Comparison of ENCODE assay signal across 16 cellular contexts in the genomic region with DNA sequence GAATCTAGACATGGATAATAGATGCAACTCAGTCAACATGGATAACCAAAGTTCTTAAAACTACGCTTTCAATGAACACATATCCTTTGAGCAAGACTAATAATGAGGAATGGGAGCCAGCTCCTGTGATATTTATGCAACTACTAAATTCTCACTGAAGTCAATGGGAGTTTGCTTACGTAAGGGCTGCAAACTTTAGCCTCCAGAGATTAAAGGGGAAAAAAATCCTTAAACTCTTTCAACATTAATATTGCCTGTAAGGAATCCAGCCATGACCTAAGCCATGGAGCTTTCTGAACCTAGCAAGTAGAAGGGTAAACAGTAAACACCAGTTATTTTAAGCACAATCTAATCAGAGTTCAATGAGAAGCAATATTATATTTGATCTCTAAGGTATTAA.
DNase-seq lines count a peak whose midpoint lies in the region; ATAC-seq and TF ChIP-seq lines count a peak whose summit lies in the region.
"Had no signal": no experiment of that assay in that cellular context is flagged by ENCODE, and none has a peak within 500 bp of the region (broad histone marks: within the 10 kb centered on the region; RNA-seq: fewer than 3 reads in every experiment).

No MANE protein-coding gene starts in this region.

- ATAC-seq in HG03378 (IDR thresholded peaks at IDR 0.05; ENCODE audit: unreplicated experiment), result no peak
- ATAC-seq in HG03565 (IDR thresholded peaks at IDR 0.05; ENCODE audit: unreplicated experiment), result no peak
- ATAC-seq: CD8-positive, alpha-beta T cell had no signal

- H2AFZ ChIP-seq in smooth muscle cell (ENCODE audit: low read depth), result no peak overlapping the region

- H3K27me3 ChIP-seq in smooth muscle cell (ENCODE audit: low read depth), result no peaks in the 10 kb centered on the region
- H3K27me3 ChIP-seq: BLaER1 treated with 17β-estradiol and CSF1 and Interleukin-3, amounts not matched to agents 10 nM and 100 nM had no signal

- no peaks in the 10 kb centered on the region for H3K36me3 ChIP-seq in smooth muscle cell (ENCODE audit: low read depth)
- H3K36me3 ChIP-seq: BLaER1 treated with 17β-estradiol and CSF1 and Interleukin-3, amounts not matched to agents 10 nM and 100 nM had no signal

- H3K4me3 ChIP-seq in fibroblast of villous mesenchyme (ENCODE audit: low read depth, low read length) (no peak overlapping the region), smooth muscle cell (no peak overlapping the region)
- H3K4me3 ChIP-seq: BLaER1 treated with 17β-estradiol and CSF1 and Interleukin-3, amounts not matched to agents 10 nM and 100 nM had no signal

- no peaks in the 10 kb centered on the region for H3F3A ChIP-seq in smooth muscle cell (ENCODE audit: low read depth)

- TF ChIP-seq CTCF in fibroblast of villous mesenchyme (IDR thresholded peaks at IDR 0.05; ENCODE audit: insufficient read depth, low read depth, low read length), result no peak
- TF ChIP-seq CTCF in smooth muscle cell (IDR thresholded peaks at IDR 0.05; ENCODE audit: borderline replicate concordance, insufficient read depth, poor library complexity, severe bottlenecking), result no peak

- no peaks in the 10 kb centered on the region for H3K79me2 ChIP-seq in smooth muscle cell (ENCODE audit: low read depth)

- DNase-seq in amniotic epithelial cell (ENCODE audit: low read depth) (peak; percentile 62), fibroblast of villous mesenchyme (ENCODE audit: low read depth) (peak; percentile 72), smooth muscle cell (lab: John Stamatoyannopoulos, UW; ENCODE audit: unreplicated experiment) (no peak), AML-193 (lab: John Stamatoyannopoulos, UW) (no peak)
- DNase-seq: 8988T; ACHN; Caco-2; Calu3; CD4-positive, alpha-beta T cell; CD8-positive, alpha-beta T cell; DMS79 treated with DMSO at 0.1 percent for 48 hours; GF-D8 had no signal

- H3K9ac ChIP-seq in smooth muscle cell (ENCODE audit: low read depth), result no peak overlapping the region
- H3K9ac ChIP-seq: BLaER1 treated with 17β-estradiol and CSF1 and Interleukin-3, amounts not matched to agents 10 nM and 100 nM had no signal

- no peaks in the 10 kb centered on the region for H3K9me3 ChIP-seq in smooth muscle cell (replicated peaks; ENCODE audit: low read depth)
- H3K9me3 ChIP-seq: BLaER1 treated with 17β-estradiol and CSF1 and Interleukin-3, amounts not matched to agents 10 nM and 100 nM; Caco-2 had no signal

- peak overlapping the region; percentile 78 for H3K4me2 ChIP-seq in smooth muscle cell
- H3K4me2 ChIP-seq: BLaER1 treated with 17β-estradiol and CSF1 and Interleukin-3, amounts not matched to agents 10 nM and 100 nM had no signal

- peak overlapping the region; percentile 48 for H3K27ac ChIP-seq in smooth muscle cell (ENCODE audit: low read depth)
- H3K27ac ChIP-seq: BLaER1 treated with 17β-estradiol and CSF1 and Interleukin-3, amounts not matched to agents 10 nM and 100 nM; C4-2B had no signal

- 50% methylated on average over 2 of the region's 2 CpGs for WGBS in smooth muscle cell (ENCODE audit: low lambda C conversion rate)

- no peaks in the 10 kb centered on the region for H4K20me1 ChIP-seq in smooth muscle cell (ENCODE audit: low read depth)
- H4K20me1 ChIP-seq: BLaER1 treated with 17β-estradiol and CSF1 and Interleukin-3, amounts not matched to agents 10 nM and 100 nM had no signal

- H3K4me1 ChIP-seq in smooth muscle cell (ENCODE audit: low read depth), result peaks cover 27% of the 10 kb centered on the region
- H3K4me1 ChIP-seq: BLaER1 treated with 17β-estradiol and CSF1 and Interleukin-3, amounts not matched to agents 10 nM and 100 nM; Caco-2 had no signal

Comparison
In these comparisons a context has a peak if more than half of its experiments do, and no peak if none do; other contexts are left out.
1. DNase-seq: peak in amniotic epithelial cell (single experiment) and fibroblast of villous mesenchyme (single experiment); none in smooth muscle cell (single experiment) and AML-193 (0 of 2).